ENCODE assay signal across 17 cellular contexts in genomic region chr15:98440917-98441316, GRCh38.
A peak's percentile ranks its signal among the peaks of the same experiment; 100 is the strongest.
DNase-seq lines count a peak whose midpoint lies in the region; ATAC-seq lines count a peak whose summit lies in the region.
"Had no signal": no experiment of that assay in that cellular context is flagged by ENCODE, and none has a peak within 500 bp of the region (broad histone marks: within the 10 kb centered on the region; RNA-seq: fewer than 3 reads in every experiment).

No MANE protein-coding gene starts in this region.

- POLR2A ChIA-PET in activated CD8-positive, alpha-beta T cell treated with anti-CD3 and anti-CD28 coated beads, Interleukin-2, amount 10 ng/mL, durations not matched to agents 7 days and 5 days (lab: Charles Lee): no interaction called here

- 0 out of 2 replicates have a peak, but pooled peaks cover 3% of the 10 kb centered on the region for H3K4me1 ChIP-seq in GM23248 (ENCODE audit: insufficient read depth)

- CTCF ChIA-PET in activated CD8-positive, alpha-beta T cell treated with anti-CD3 and anti-CD28 coated beads, Interleukin-2, amount 10 ng/mL, durations not matched to agents 7 days and 5 days (lab: Charles Lee): interaction anchor here (1.1 to 1.3 kb wide), 2 partner anchors 13 to 206 kb away, joined by 3 read pairs; no protein-coding TSS in a partner anchor

- peak; percentile 41 for ATAC-seq in GM18520 (IDR thresholded peaks at IDR 0.05; ENCODE audit: unreplicated experiment)
- peak; percentile 76 for ATAC-seq in HG02759 (IDR thresholded peaks at IDR 0.05; ENCODE audit: unreplicated experiment)
- peak; percentile 53 for ATAC-seq in HG03565 (IDR thresholded peaks at IDR 0.05; ENCODE audit: unreplicated experiment)
- peak; percentile 76 for ATAC-seq in memory B cell (ENCODE audit: low read depth)
- ATAC-seq in activated CD8-positive, alpha-beta T cell treated with anti-CD3 and anti-CD28 coated beads, Interleukin-2, amount 10 ng/mL, durations not matched to agents 7 days and 5 days: no peak
- ATAC-seq: sciatic nerve had no signal

- peaks cover 20% of the 10 kb centered on the region for H3K27me3 ChIP-seq in GM23248 (replicated peaks; ENCODE audit: insufficient read depth)

- no peak overlapping the region for H3K9ac ChIP-seq in GM23248

- H3K4me2 ChIP-seq in GM23248 (ENCODE audit: unreplicated experiment): no peak overlapping the region

- no peaks in the 10 kb centered on the region for H3K36me3 ChIP-seq in GM23248 (ENCODE audit: low read depth)
- H3K36me3 ChIP-seq: stomach had no signal

- H3F3A ChIP-seq in GM23248 (ENCODE audit: insufficient read depth): no peaks in the 10 kb centered on the region

- no peaks in the 10 kb centered on the region for H4K20me1 ChIP-seq in GM23248 (ENCODE audit: insufficient read depth)

- peaks cover 10% of the 10 kb centered on the region for H3K4me1 Mint-ChIP-seq in memory B cell
- H3K4me1 Mint-ChIP-seq in activated CD8-positive, alpha-beta T cell treated with anti-CD3 and anti-CD28 coated beads, Interleukin-2, amount 10 ng/mL, durations not matched to agents 7 days and 5 days (ENCODE audit: low read depth): peaks cover 6% of the 10 kb centered on the region

- no peaks in the 10 kb centered on the region for H3K9me2 ChIP-seq in GM23248 (ENCODE audit: insufficient read depth)

- no peak overlapping the region for H3K4me3 ChIP-seq in GM23248
- H3K4me3 ChIP-seq: stomach had no signal

- DNase-seq in memory B cell (ENCODE audit: low spot score in 2 of 2) (no peak), LoVo (ENCODE audit: low spot score) (no peak), GM23248 (no peak)
- no peak for DNase-seq in activated CD8-positive, alpha-beta T cell treated with anti-CD3 and anti-CD28 coated beads, Interleukin-2, amount 10 ng/mL, durations not matched to agents 7 days and 5 days
- no peak for DNase-seq in activated CD8-positive, alpha-beta memory T cell treated with anti-CD3 and anti-CD28 coated beads, Interleukin-2, amount 50 U/mL, for 48 hours
- DNase-seq: activated CD4-positive, alpha-beta T cell treated with anti-CD3 and anti-CD28 coated beads, Interleukin-2, amount 10 ng/mL, durations not matched to agents 7 days and 5 days; aorta; DND-41; NCI-H1092 treated with DMSO at 0.1 percent for 48 hours; stomach; T-helper 1 cell had no signal

- H3K27ac Mint-ChIP-seq in memory B cell: no peak overlapping the region
- no peak overlapping the region for H3K27ac Mint-ChIP-seq in activated CD8-positive, alpha-beta T cell treated with anti-CD3 and anti-CD28 coated beads, Interleukin-2, amount 10 ng/mL, durations not matched to agents 7 days and 5 days
- H3K27ac Mint-ChIP-seq: activated CD4-positive, alpha-beta T cell treated with anti-CD3 and anti-CD28 coated beads, Interleukin-2, amount 10 ng/mL, durations not matched to agents 7 days and 5 days; dendritic cell treated with granulocyte-macrophage colony-stimulating factor and Interleukin-4, amounts not matched to agents 40 ng/mL and 50 ng/mL, for 4 days; nephron had no signal

- no peak overlapping the region for H2AFZ ChIP-seq in GM23248

- H3K27me3 Mint-ChIP-seq in memory B cell: peaks cover 7% of the 10 kb centered on the region
- H3K27me3 Mint-ChIP-seq in activated CD8-positive, alpha-beta T cell treated with anti-CD3 and anti-CD28 coated beads, Interleukin-2, amount 10 ng/mL, durations not matched to agents 7 days and 5 days (ENCODE audit: low read depth): peaks cover 9% of the 10 kb centered on the region
- H3K27me3 Mint-ChIP-seq: dendritic cell treated with granulocyte-macrophage colony-stimulating factor and Interleukin-4, amounts not matched to agents 40 ng/mL and 50 ng/mL, for 4 days had no signal

- no peaks in the 10 kb centered on the region for H3K79me2 ChIP-seq in GM23248 (ENCODE audit: insufficient read depth)

- in situ Hi-C loops in GM23248 (cut with MboI): loop anchor here (10.0 kb wide), 2 partner anchors 204 to 634 kb away; partner anchors contain the start of gene IGF1R

- H3K9me3 Mint-ChIP-seq in memory B cell: peaks cover 6% of the 10 kb centered on the region
- H3K9me3 Mint-ChIP-seq in activated CD8-positive, alpha-beta T cell treated with anti-CD3 and anti-CD28 coated beads, Interleukin-2, amount 10 ng/mL, durations not matched to agents 7 days and 5 days (ENCODE audit: insufficient read depth): no peaks in the 10 kb centered on the region
- H3K9me3 Mint-ChIP-seq: activated CD4-positive, alpha-beta T cell treated with anti-CD3 and anti-CD28 coated beads, Interleukin-2, amount 10 ng/mL, durations not matched to agents 7 days and 5 days; dendritic cell treated with granulocyte-macrophage colony-stimulating factor and Interleukin-4, amounts not matched to agents 40 ng/mL and 50 ng/mL, for 4 days; nephron had no signal

- H3K4me3 Mint-ChIP-seq in memory B cell: no peak overlapping the region
- no peak overlapping the region for H3K4me3 Mint-ChIP-seq in activated CD8-positive, alpha-beta T cell treated with anti-CD3 and anti-CD28 coated beads, Interleukin-2, amount 10 ng/mL, durations not matched to agents 7 days and 5 days
- H3K4me3 Mint-ChIP-seq: activated CD4-positive, alpha-beta T cell treated with anti-CD3 and anti-CD28 coated beads, Interleukin-2, amount 10 ng/mL, durations not matched to agents 7 days and 5 days; dendritic cell treated with granulocyte-macrophage colony-stimulating factor and Interleukin-4, amounts not matched to agents 40 ng/mL and 50 ng/mL, for 4 days; nephron had no signal

- H3K9me3 ChIP-seq in GM23248 (ENCODE audit: low read depth): no peaks in the 10 kb centered on the region
- H3K9me3 ChIP-seq: stomach had no signal

- 37 to 40% methylated on average over 8 of the region's 8 CpGs for WGBS in GM23248 (ENCODE audit: low coverage in 1 of 2, low lambda C conversion rate in 2 of 2, missing lambda C conversion rate in 2 of 2), 2 experiments

- H3K36me3 Mint-ChIP-seq in memory B cell: no peaks in the 10 kb centered on the region
- no peaks in the 10 kb centered on the region for H3K36me3 Mint-ChIP-seq in activated CD8-positive, alpha-beta T cell treated with anti-CD3 and anti-CD28 coated beads, Interleukin-2, amount 10 ng/mL, durations not matched to agents 7 days and 5 days (ENCODE audit: low read depth)

- no peak overlapping the region for H3K27ac ChIP-seq in GM23248
- H3K27ac ChIP-seq: stomach had no signal
